Comparison of ENCODE assay signal across 8 cellular contexts in genomic region chr2:134120160-134120717, GRCh38.
DNase-seq lines count a peak whose midpoint lies in the region; ATAC-seq and TF ChIP-seq lines count a peak whose summit lies in the region.

No MANE protein-coding gene starts in this region.

- H3K27ac ChIP-seq in RWPE2 (ENCODE audit: poor library complexity, severe bottlenecking): peak overlapping the region; percentile 83
- peak overlapping the region; percentile 47 to 69 for H3K27ac ChIP-seq in aorta (ENCODE audit: low read depth in 1 of 2, low read length in 2 of 2)

- H3K9me3 ChIP-seq in RWPE2 (ENCODE audit: severe bottlenecking) (no peaks in the 10 kb centered on the region), mucosa of descending colon (no peaks in the 10 kb centered on the region), aorta (ENCODE audit: control insufficient read depth, low read length) (no peaks in the 10 kb centered on the region)

- peak overlapping the region; percentile 93 for H3K4me3 Mint-ChIP-seq in dendritic cell treated with granulocyte-macrophage colony-stimulating factor and Interleukin-4, amounts not matched to agents 40 ng/mL and 50 ng/mL, for 4 days

- WGBS in aorta, 2 donors: 0 to 1% methylated on average over 39 to 72 of the region's 72 CpGs

- no peaks in the 10 kb centered on the region for H3K27me3 ChIP-seq in RWPE2 (ENCODE audit: insufficient read depth, poor library complexity, severe bottlenecking)
- no peaks in the 10 kb centered on the region for H3K27me3 ChIP-seq in aorta (ENCODE audit: control insufficient read depth in 1 of 2, insufficient read depth in 2 of 2, low read length in 1 of 2)

- H3K27ac Mint-ChIP-seq in dendritic cell treated with granulocyte-macrophage colony-stimulating factor and Interleukin-4, amounts not matched to agents 40 ng/mL and 50 ng/mL, for 4 days: peak overlapping the region; percentile 87

- H3K9me3 Mint-ChIP-seq in dendritic cell treated with granulocyte-macrophage colony-stimulating factor and Interleukin-4, amounts not matched to agents 40 ng/mL and 50 ng/mL, for 4 days: no peaks in the 10 kb centered on the region

- DNase-seq in Daoy (ENCODE audit: low read depth) (peak; percentile 24), HFF-Myc (ENCODE audit: extremely low read depth, low read depth) (no peak), RWPE2 (ENCODE audit: low spot score) (no peak), mucosa of descending colon (peak; percentile 36 to 68 (median 63)), aorta (peak; percentile 56 to 78), medulla oblongata (ENCODE audit: extremely low spot score) (no peak), SHP77 treated with DMSO at 0.1 percent for 48 hours (lab: John Stamatoyannopoulos, UW) (no peak)

- H3K4me1 ChIP-seq in RWPE2 (ENCODE audit: insufficient read depth, poor library complexity, severe bottlenecking): peaks cover 5% of the 10 kb centered on the region
- H3K4me1 ChIP-seq in mucosa of descending colon (ENCODE audit: low read depth): peaks cover 49% of the 10 kb centered on the region
- peaks cover 3% of the 10 kb centered on the region in 2 donors for H3K4me1 ChIP-seq in aorta (ENCODE audit: control insufficient read depth in 1 of 2, insufficient read depth in 2 of 2, low read length in 2 of 2)

- ATAC-seq in RWPE2 (ENCODE audit: low read depth) (0 out of 3 replicates have a peak, but pooled peaks have one; percentile 0), mucosa of descending colon (peak; percentile 0), aorta (ENCODE audit: low FRiP score) (no peak)

- intact Hi-C loops in dendritic cell treated with granulocyte-macrophage colony-stimulating factor and Interleukin-4, amounts not matched to agents 40 ng/mL and 50 ng/mL, for 4 days (cut with micrococcal nuclease): loop anchor here (5.0 kb wide), 1 partner anchor 37 kb away; no protein-coding TSS in a partner anchor
- intact Hi-C loops in mucosa of descending colon (cut with DNase I, micrococcal nuclease) (no loop called here), aorta (cut with DNase I) (loop anchor here in 1 of 2 donors (5.0 kb wide), 1 partner anchor 72 kb away; no protein-coding TSS in a partner anchor)

- peaks cover 27% of the 10 kb centered on the region for H3K36me3 Mint-ChIP-seq in dendritic cell treated with granulocyte-macrophage colony-stimulating factor and Interleukin-4, amounts not matched to agents 40 ng/mL and 50 ng/mL, for 4 days (ENCODE audit: low read depth)

- H3K4me1 Mint-ChIP-seq in dendritic cell treated with granulocyte-macrophage colony-stimulating factor and Interleukin-4, amounts not matched to agents 40 ng/mL and 50 ng/mL, for 4 days (ENCODE audit: low read depth): peaks cover 53% of the 10 kb centered on the region

- no peaks in the 10 kb centered on the region for H3K27me3 Mint-ChIP-seq in dendritic cell treated with granulocyte-macrophage colony-stimulating factor and Interleukin-4, amounts not matched to agents 40 ng/mL and 50 ng/mL, for 4 days

- no peaks in the 10 kb centered on the region for H3K36me3 ChIP-seq in RWPE2 (ENCODE audit: low read depth)
- no peaks in the 10 kb centered on the region for H3K36me3 ChIP-seq in mucosa of descending colon (ENCODE audit: low read depth)
- no peaks in the 10 kb centered on the region for H3K36me3 ChIP-seq in aorta (ENCODE audit: control insufficient read depth in 1 of 2, insufficient read depth in 2 of 2, low read length in 1 of 2)

- TF ChIP-seq CTCF in HFF-Myc (IDR thresholded peaks at IDR 0.05; ENCODE audit: low read depth, low read length, missing control alignments) (no peak), RWPE2 (IDR thresholded peaks at IDR 0.05; ENCODE audit: poor library complexity, severe bottlenecking) (no peak), mucosa of descending colon (IDR thresholded peaks at IDR 0.05) (no peak)

- H3K4me3 ChIP-seq in HFF-Myc (replicated peaks; ENCODE audit: low read depth, low read length): peak overlapping the region; percentile 84
- peak overlapping the region; percentile 88 for H3K4me3 ChIP-seq in RWPE2 (ENCODE audit: severe bottlenecking)
- H3K4me3 ChIP-seq in mucosa of descending colon: peak overlapping the region; percentile 97
- peak overlapping the region; percentile 68 to 88 for H3K4me3 ChIP-seq in aorta (ENCODE audit: low read length in 2 of 2)

Comparison
In these comparisons a context has a peak if more than half of its experiments do, and no peak if none do; other contexts are left out.
1. DNase-seq: peak in Daoy (single experiment), mucosa of descending colon (3 of 3) and aorta (2 of 2); none in HFF-Myc (single experiment), RWPE2 (single experiment), medulla oblongata (single experiment) and SHP77 treated with DMSO at 0.1 percent for 48 hours (single experiment).
2. Peak in every context shown above with its lines, with median percentiles within 50 percentile points of each other: H3K4me3 ChIP-seq.